In genomic region chr19:45049073-45049736, GRCh38 we compare ENCODE assay signal across 11 cellular contexts. TPM values are rescaled to one million over a fixed set of nuclear protein-coding genes. Genes with fewer than 3 reads are reported as not detected.
DNase-seq lines count a peak whose midpoint lies in the region; ATAC-seq and TF ChIP-seq lines count a peak whose summit lies in the region.
"Had no signal": no experiment of that assay in that cellular context is flagged by ENCODE, and none has a peak within 500 bp of the region (broad histone marks: within the 10 kb centered on the region; RNA-seq: fewer than 3 reads in every experiment).

No MANE protein-coding gene starts in this region.

- H3K4me3 Mint-ChIP-seq in activated T-cell treated with anti-CD3 and anti-CD28 coated beads, Interleukin-2, amount 50 U/mL, for 24 hours = no peak overlapping the region
- H3K4me3 Mint-ChIP-seq in stimulated activated naive B cell treated with anti-CD40 and anti-IgM and Interleukin-4, amounts not matched to agents 10 μg/mL and 1 μg/mL and 100 μg/mL, for 72 hours = peak overlapping the region in 1 of 2 donors; percentile 5

- ATAC-seq in right cardiac atrium = peak; percentile 49 to 65
- ATAC-seq in stimulated activated naive B cell treated with anti-CD40 and anti-IgM and Interleukin-4, amounts not matched to agents 10 μg/mL and 1 μg/mL and 100 μg/mL, for 72 hours (replicated peaks) = no peak

- TF ChIP-seq CTCF in brain microvascular endothelial cell (IDR thresholded peaks at IDR 0.05; ENCODE audit: low read depth, low read length, missing control alignments) = no peak

- no peaks in the 10 kb centered on the region for H3K9me3 Mint-ChIP-seq in activated T-cell treated with anti-CD3 and anti-CD28 coated beads, Interleukin-2, amount 50 U/mL, for 24 hours
- H3K9me3 Mint-ChIP-seq in stimulated activated naive B cell treated with anti-CD40 and anti-IgM and Interleukin-4, amounts not matched to agents 10 μg/mL and 1 μg/mL and 100 μg/mL, for 72 hours = no peaks in the 10 kb centered on the region

- H3K27ac ChIP-seq in right cardiac atrium (ENCODE audit: low read length) = no peak overlapping the region
- H3K27ac ChIP-seq in brain microvascular endothelial cell = no peak overlapping the region
- H3K27ac ChIP-seq: transverse colon had no signal

- WGBS in right cardiac atrium = 77% methylated on average over 8 of the region's 8 CpGs

- peaks cover 74% of the 10 kb centered on the region for H3K36me3 Mint-ChIP-seq in activated T-cell treated with anti-CD3 and anti-CD28 coated beads, Interleukin-2, amount 50 U/mL, for 24 hours (ENCODE audit: low read depth)
- H3K36me3 Mint-ChIP-seq in stimulated activated naive B cell treated with anti-CD40 and anti-IgM and Interleukin-4, amounts not matched to agents 10 μg/mL and 1 μg/mL and 100 μg/mL, for 72 hours = peaks cover 43 to 56% of the 10 kb centered on the region in 2 donors

- intact Hi-C loops in right cardiac atrium (cut with DNase I) = no loop called here

- H3K4me3 ChIP-seq in right cardiac atrium (ENCODE audit: low read length) (no peak overlapping the region), brain microvascular endothelial cell (ENCODE audit: low read depth, low read length) (no peak overlapping the region)
- H3K4me3 ChIP-seq: transverse colon had no signal

- peaks cover 4% of the 10 kb centered on the region for H3K4me1 ChIP-seq in right cardiac atrium (ENCODE audit: control insufficient read depth, insufficient read depth, low read length)

- no peaks in the 10 kb centered on the region for H3K27me3 Mint-ChIP-seq in activated T-cell treated with anti-CD3 and anti-CD28 coated beads, Interleukin-2, amount 50 U/mL, for 24 hours
- no peaks in the 10 kb centered on the region for H3K27me3 Mint-ChIP-seq in stimulated activated naive B cell treated with anti-CD40 and anti-IgM and Interleukin-4, amounts not matched to agents 10 μg/mL and 1 μg/mL and 100 μg/mL, for 72 hours

- H3K9me3 ChIP-seq in right cardiac atrium (ENCODE audit: control insufficient read depth, low read length) = no peaks in the 10 kb centered on the region
- H3K9me3 ChIP-seq: transverse colon had no signal

- peaks cover 43% of the 10 kb centered on the region for H3K36me3 ChIP-seq in brain microvascular endothelial cell (replicated peaks)

- H3K27ac Mint-ChIP-seq in activated T-cell treated with anti-CD3 and anti-CD28 coated beads, Interleukin-2, amount 50 U/mL, for 24 hours = peak overlapping the region; percentile 73
- peak overlapping the region; percentile 84 for H3K27ac Mint-ChIP-seq in stimulated activated naive B cell treated with anti-CD40 and anti-IgM and Interleukin-4, amounts not matched to agents 10 μg/mL and 1 μg/mL and 100 μg/mL, for 72 hours

- H3K27me3 ChIP-seq in right cardiac atrium (ENCODE audit: control insufficient read depth, insufficient read depth) (no peaks in the 10 kb centered on the region), brain microvascular endothelial cell (replicated peaks) (no peaks in the 10 kb centered on the region)
- H3K27me3 ChIP-seq: transverse colon had no signal

- in situ Hi-C loops in brain microvascular endothelial cell (cut with HindIII; ENCODE audit: low pct_ligation_motif_present, low sequenced_read_pairs) = no loop called here

- no peak for DNase-seq in activated T-cell treated with anti-CD3 and anti-CD28 coated beads, Interleukin-2, amount 50 U/mL, for 24 hours
- DNase-seq in activated T-cell treated with anti-CD3 and anti-CD28 coated beads for 4 hours (no peak), anterior cingulate cortex (lab: John Stamatoyannopoulos, UW) (peak in 41 of 58 donors; percentile 3 to 71 (median 24)), right cardiac atrium (no peak), AG08395 (ENCODE audit: low spot score) (no peak), T-helper 9 cell (no peak), brain microvascular endothelial cell (no peak)
- no peak for DNase-seq in stimulated activated naive B cell treated with anti-CD40 and anti-IgM and Interleukin-4, amounts not matched to agents 10 μg/mL and 1 μg/mL and 100 μg/mL, for 72 hours
- DNase-seq: foreskin melanocyte, transverse colon had no signal

- H3K4me1 Mint-ChIP-seq in activated T-cell treated with anti-CD3 and anti-CD28 coated beads, Interleukin-2, amount 50 U/mL, for 24 hours (ENCODE audit: low read depth) = peaks cover 41% of the 10 kb centered on the region
- H3K4me1 Mint-ChIP-seq in stimulated activated naive B cell treated with anti-CD40 and anti-IgM and Interleukin-4, amounts not matched to agents 10 μg/mL and 1 μg/mL and 100 μg/mL, for 72 hours = peaks cover 56 to 79% of the 10 kb centered on the region in 2 donors

RNA-seq across cellular contexts. Expression of gene CLASRP, which starts 10.4 kb away (rescaled TPM):
- total RNA-seq in right cardiac atrium = 10 to 100 TPM; 34.3 to 36.7 (median 36.1) TPM
- 36.8 TPM for polyA plus RNA-seq in right cardiac atrium

RNA-seq across cellular contexts. Expression of gene ZNF296, which starts 27.1 kb away (rescaled TPM):
- under 1 TPM in 3 of 4 donors, not detected in 1; 0.25 to 0.35 (median 0.29) TPM for total RNA-seq in right cardiac atrium
- 0.25 TPM for polyA plus RNA-seq in right cardiac atrium
- polyA plus RNA-seq: AG04450 had no signal

RNA-seq across cellular contexts. Expression of gene GEMIN7, which starts 29.9 kb away (rescaled TPM):
- 10 to 100 TPM; 10.9 to 15.0 (median 12.8) TPM for total RNA-seq in right cardiac atrium
- polyA plus RNA-seq in right cardiac atrium = 27.9 TPM

RNA-seq across cellular contexts. Expression of gene PPP1R37, which starts 43.8 kb away (rescaled TPM):
- total RNA-seq in right cardiac atrium = 10 to 100 TPM; 16.5 to 24.9 (median 18.9) TPM
- polyA plus RNA-seq in right cardiac atrium = 23.4 TPM

RNA-seq across cellular contexts. Expression of gene RELB, which starts 47.9 kb away (rescaled TPM):
- total RNA-seq in right cardiac atrium = 1 to 10 TPM; 2.3 to 6.5 (median 3.3) TPM
- 2.4 TPM for polyA plus RNA-seq in right cardiac atrium

Comparison
In these comparisons a context has a peak if more than half of its experiments do, and no peak if none do; other contexts are left out.
1. DNase-seq: peak in anterior cingulate cortex (41 of 58); none in activated T-cell treated with anti-CD3 and anti-CD28 coated beads, Interleukin-2, amount 50 U/mL, for 24 hours (single experiment), activated T-cell treated with anti-CD3 and anti-CD28 coated beads for 4 hours (single experiment), right cardiac atrium (0 of 3), stimulated activated naive B cell treated with anti-CD40 and anti-IgM and Interleukin-4, amounts not matched to agents 10 μg/mL and 1 μg/mL and 100 μg/mL, for 72 hours (single experiment), AG08395 (single experiment), T-helper 9 cell (single experiment) and brain microvascular endothelial cell (single experiment).
2. ATAC-seq: peak in right cardiac atrium (2 of 2); none in stimulated activated naive B cell treated with anti-CD40 and anti-IgM and Interleukin-4, amounts not matched to agents 10 μg/mL and 1 μg/mL and 100 μg/mL, for 72 hours (0 of 2).